ENCODE assay signal across 8 cellular contexts in the genomic region with DNA sequence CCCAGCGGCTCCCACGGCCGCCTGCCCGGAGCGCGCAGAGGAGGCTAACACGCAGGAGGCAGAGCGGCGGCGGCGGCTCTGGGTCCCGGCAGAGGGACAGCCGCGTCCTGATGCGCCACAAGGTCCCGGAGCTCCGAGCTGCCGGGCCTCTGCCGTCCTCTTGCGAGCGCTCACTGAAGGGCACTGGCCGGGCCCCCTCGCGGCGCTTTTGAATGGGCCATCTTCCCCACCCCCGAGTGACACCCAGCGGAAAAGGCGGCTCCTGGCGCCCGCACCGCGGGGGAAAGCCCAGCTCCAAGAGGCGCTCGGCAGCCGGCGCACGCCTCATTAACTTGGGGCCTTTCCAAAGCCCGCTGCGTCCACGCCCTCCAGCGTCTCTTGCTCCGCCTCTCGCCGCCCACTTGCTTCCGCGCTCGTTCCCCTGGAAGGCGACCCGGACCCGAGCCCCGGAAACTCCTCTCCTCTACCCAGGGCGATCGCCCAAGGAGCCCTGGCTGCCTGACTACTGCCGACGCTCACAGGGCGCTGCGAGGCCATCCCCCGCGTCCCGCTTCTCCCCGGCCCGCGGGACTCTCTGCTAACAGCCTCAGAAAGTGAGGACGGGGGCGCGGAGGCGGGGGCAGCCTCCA. TPM values are rescaled to one million over a fixed set of nuclear protein-coding genes. Genes with fewer than 3 reads are reported as not detected.
DNase-seq lines count a peak whose midpoint lies in the region; ATAC-seq lines count a peak whose summit lies in the region.

TSS of gene PHLDA1 (minus strand) at position 363 of the 629 bp plus-strand sequence.

- H3K4me3 Mint-ChIP-seq in activated CD4-positive, alpha-beta T cell treated with anti-CD3 and anti-CD28 coated beads, Interleukin-2, amount 10 ng/mL, durations not matched to agents 24 days and 14 days = peak within 1 kb of the TSS; percentile 99

- peaks cover 36% of the 10 kb centered on the region for H3K4me1 Mint-ChIP-seq in activated CD4-positive, alpha-beta T cell treated with anti-CD3 and anti-CD28 coated beads, Interleukin-2, amount 10 ng/mL, durations not matched to agents 24 days and 14 days

- H3K27ac Mint-ChIP-seq in activated CD4-positive, alpha-beta T cell treated with anti-CD3 and anti-CD28 coated beads, Interleukin-2, amount 10 ng/mL, durations not matched to agents 24 days and 14 days = peak within 1 kb of the TSS; percentile 99

- H3K27me3 Mint-ChIP-seq in activated CD4-positive, alpha-beta T cell treated with anti-CD3 and anti-CD28 coated beads, Interleukin-2, amount 10 ng/mL, durations not matched to agents 24 days and 14 days = peaks cover 2% of the 10 kb centered on the region

- DNase-seq in C1 segment of cervical spinal cord (lab: John Stamatoyannopoulos, UW) = peak in 13 of 14 donors; percentile 77 to 96 (median 88)
- peak; percentile 83 to 94 for DNase-seq in NCI-H526 (lab: John Stamatoyannopoulos, UW)
- DNase-seq in activated CD4-positive, alpha-beta T cell treated with anti-CD3 and anti-CD28 coated beads, Interleukin-2, amount 10 ng/mL, durations not matched to agents 24 days and 14 days = peak; percentile 98
- DNase-seq in cortex of kidney (lab: John Stamatoyannopoulos, UW) = peak; percentile 25
- peak; percentile 98 for DNase-seq in left lobe of liver (ENCODE audit: low spot score)
- DNase-seq in stimulated activated CD4-positive, alpha-beta T cell treated with anti-CD3 and anti-CD28 coated beads, Interleukin-2, amount 100 ng/mL, for 4 hours (ENCODE audit: low read depth) = peak; percentile 93

- ATAC-seq in GM19324 (IDR thresholded peaks at IDR 0.05; ENCODE audit: low FRiP score, unreplicated experiment) = peak; percentile 85
- peak; percentile 78 for ATAC-seq in HG03469 (IDR thresholded peaks at IDR 0.05; ENCODE audit: unreplicated experiment)
- peak; percentile 89 for ATAC-seq in left lobe of liver

- peaks cover 46% of the 10 kb centered on the region for H3K36me3 Mint-ChIP-seq in activated CD4-positive, alpha-beta T cell treated with anti-CD3 and anti-CD28 coated beads, Interleukin-2, amount 10 ng/mL, durations not matched to agents 24 days and 14 days (ENCODE audit: low read depth)

- intact Hi-C loops in activated CD4-positive, alpha-beta T cell treated with anti-CD3 and anti-CD28 coated beads, Interleukin-2, amount 10 ng/mL, durations not matched to agents 24 days and 14 days (cut with micrococcal nuclease) = loop anchor here (1.0 to 5.0 kb wide), 15 partner anchors 11 to 639 kb away; partner anchors contain the start of genes BBS10, GLIPR1, GLIPR1L2 and KRR1

- H3K9me3 Mint-ChIP-seq in activated CD4-positive, alpha-beta T cell treated with anti-CD3 and anti-CD28 coated beads, Interleukin-2, amount 10 ng/mL, durations not matched to agents 24 days and 14 days = no peaks in the 10 kb centered on the region

RNA-seq across cellular contexts. Expression of gene PHLDA1, which starts in this region (rescaled TPM):
- 59.6 and 60.7 TPM in 2 replicates for total RNA-seq in activated CD4-positive, alpha-beta T cell treated with anti-CD3 and anti-CD28 coated beads, Interleukin-2, amount 10 ng/mL, durations not matched to agents 24 days and 14 days
- total RNA-seq in left lobe of liver = 2.2 TPM

Comparison
In these comparisons a context has a peak if more than half of its experiments do, and no peak if none do; other contexts are left out.
1. Peak in every context shown above with its lines: DNase-seq and ATAC-seq.
2. RNA of gene PHLDA1 (total RNA-seq): 59.6 to 60.7 TPM in activated CD4-positive, alpha-beta T cell treated with anti-CD3 and anti-CD28 coated beads, Interleukin-2, amount 10 ng/mL, durations not matched to agents 24 days and 14 days; 2.2 TPM in left lobe of liver (single experiment); every median in the first group is over 10 times any median in the second.
3. DNase-seq: peak in every context shown above with its lines; median percentile 98 in activated CD4-positive, alpha-beta T cell treated with anti-CD3 and anti-CD28 coated beads, Interleukin-2, amount 10 ng/mL, durations not matched to agents 24 days and 14 days; 98 in left lobe of liver; 93 in stimulated activated CD4-positive, alpha-beta T cell treated with anti-CD3 and anti-CD28 coated beads, Interleukin-2, amount 100 ng/mL, for 4 hours; 88 in NCI-H526; 88 in C1 segment of cervical spinal cord; 25 in cortex of kidney.